8 cellular contexts compared by ENCODE assay signal in genomic region chr19:3035542-3036118, GRCh38. TPM values are rescaled to one million over a fixed set of nuclear protein-coding genes. Genes with fewer than 3 reads are reported as not detected.
DNase-seq lines count a peak whose midpoint lies in the region; ATAC-seq and TF ChIP-seq lines count a peak whose summit lies in the region.

No MANE protein-coding gene starts in this region.

- POLR2A ChIA-PET in PC-9 (lab: Charles Lee; ENCODE audit: unreplicated experiment), result interaction anchor here (0.5 to 1.2 kb wide), 7 partner anchors 16 to 339 kb away, joined by 3 to 12 read pairs (median 4); partner anchors contain the start of genes TLE6 and ZNF77

- H3K4me3 Mint-ChIP-seq in activated T-cell treated with anti-CD3 and anti-CD28 coated beads, Interleukin-2, amount 50 U/mL, for 4 hours, result peak overlapping the region; percentile 86

- WGBS in esophagus, 2 donors, result 0 to 1% methylated on average over 29 of the region's 29 CpGs

- CTCF ChIA-PET in PC-9 (lab: Charles Lee), result interaction anchor here (0.5 to 0.7 kb wide), 5 partner anchors 19 to 742 kb away, joined by 3 to 7 read pairs (median 5); partner anchors contain the start of gene TIMM13

- H3K9ac ChIP-seq in mucosa of rectum (ENCODE audit: low read depth in 1 of 2, low read length in 2 of 2), result peak overlapping the region; percentile 86 to 91

- H3K27me3 Mint-ChIP-seq in activated T-cell treated with anti-CD3 and anti-CD28 coated beads, Interleukin-2, amount 50 U/mL, for 4 hours (ENCODE audit: low read depth), result no peaks in the 10 kb centered on the region

- BruUV-seq in PC-9 (replicated peaks; lab: Mats Ljungman, UMichigan), result no TSS peak

- H3K36me3 ChIP-seq in PC-9 (ENCODE audit: low read depth) (no peaks in the 10 kb centered on the region), esophagus (ENCODE audit: control insufficient read depth in 2 of 2, insufficient read depth in 2 of 2, low read length in 1 of 2) (no peaks in the 10 kb centered on the region), mucosa of rectum (ENCODE audit: control insufficient read depth in 2 of 2, insufficient read depth in 2 of 2, low read length in 2 of 2) (no peaks in the 10 kb centered on the region)

- H3K4me2 ChIP-seq in PC-9, result peak overlapping the region; percentile 86

- intact Hi-C loops in PC-9 (cut with micrococcal nuclease; ENCODE audit: unreplicated experiment), result loop anchor here (5.0 kb wide), 2 partner anchors 58 to 83 kb away; partner anchors contain the start of gene TLE6

- H3K4me3 ChIP-seq in PC-9 (peak overlapping the region; percentile 72), esophagus (ENCODE audit: low read depth in 1 of 2, low read length in 2 of 2) (peak overlapping the region; percentile 47 to 49), mucosa of rectum (ENCODE audit: low read length in 2 of 2) (peak overlapping the region; percentile 75 to 87)

- H3K9me3 ChIP-seq in PC-9 (ENCODE audit: insufficient read depth, low read depth) (no peaks in the 10 kb centered on the region), esophagus (ENCODE audit: control insufficient read depth in 2 of 2, insufficient read depth in 1 of 2, low read depth in 1 of 2, low read length in 1 of 2) (no peaks in the 10 kb centered on the region), mucosa of rectum (ENCODE audit: control insufficient read depth in 2 of 2, low read length in 2 of 2) (no peaks in the 10 kb centered on the region)

- H3K27ac ChIP-seq in PC-9 (peak overlapping the region; percentile 52; the same call in 1 of the 2 replicates), esophagus (ENCODE audit: low read depth in 2 of 2, low read length in 1 of 2) (peak overlapping the region; percentile 94 to 99), mucosa of rectum (ENCODE audit: low read depth in 2 of 2, low read length in 2 of 2) (peak overlapping the region; percentile 89 to 95)

- H2AFZ ChIP-seq in PC-9, result peak overlapping the region; percentile 81

- no peaks in the 10 kb centered on the region for H3K9me3 Mint-ChIP-seq in activated T-cell treated with anti-CD3 and anti-CD28 coated beads, Interleukin-2, amount 50 U/mL, for 4 hours

- H3K27me3 ChIP-seq in PC-9 (ENCODE audit: insufficient read depth, low read depth) (no peaks in the 10 kb centered on the region), esophagus (ENCODE audit: control insufficient read depth in 1 of 2, insufficient read depth in 2 of 2, low read length in 2 of 2) (no peaks in the 10 kb centered on the region), mucosa of rectum (ENCODE audit: control insufficient read depth in 2 of 2, insufficient read depth in 2 of 2, low read length in 2 of 2) (no peaks in the 10 kb centered on the region)

- DNase-seq in DMS153 (lab: John Stamatoyannopoulos, UW), result peak; percentile 99
- DNase-seq in KBM-7, result peak; percentile 98
- DNase-seq in PC-9, result peak; percentile 89 to 95
- DNase-seq in activated T-cell treated with anti-CD3 and anti-CD28 coated beads, Interleukin-2, amount 50 U/mL, for 4 hours, result peak; percentile 92
- peak; percentile 87 to 91 for DNase-seq in stimulated activated CD8-positive, alpha-beta memory T cell treated with anti-CD3 and anti-CD28 coated beads, Interleukin-4, amount 100 ng/mL, for 4 hours (ENCODE audit: low read depth in 2 of 2, low spot score in 1 of 2)

- H3K9me2 ChIP-seq in PC-9 (ENCODE audit: insufficient read depth), result no peaks in the 10 kb centered on the region

- H3K4me1 Mint-ChIP-seq in activated T-cell treated with anti-CD3 and anti-CD28 coated beads, Interleukin-2, amount 50 U/mL, for 4 hours (ENCODE audit: low read depth), result peaks cover 23% of the 10 kb centered on the region

- peak; percentile 74 for ATAC-seq in GM21717 (IDR thresholded peaks at IDR 0.05; ENCODE audit: unreplicated experiment)
- ATAC-seq in activated T-cell treated with anti-CD3 and anti-CD28 coated beads, Interleukin-2, amount 50 U/mL, for 4 hours, result peak; percentile 91 to 93

- H3F3A ChIP-seq in PC-9 (ENCODE audit: insufficient read depth, low read depth), result peaks cover 15% of the 10 kb centered on the region

- H3K36me3 Mint-ChIP-seq in activated T-cell treated with anti-CD3 and anti-CD28 coated beads, Interleukin-2, amount 50 U/mL, for 4 hours (ENCODE audit: insufficient read depth), result no peaks in the 10 kb centered on the region

- H3K79me2 ChIP-seq in PC-9 (ENCODE audit: low read depth), result no peaks in the 10 kb centered on the region

- in situ Hi-C loops in KBM-7 (cut with MboI; ENCODE audit: low pct_unique_long_range_greater_than_20kb, low sequenced_read_pairs), result no loop called here

- TF ChIP-seq CTCF in PC-9 (conservative IDR thresholded peaks at IDR 0.05), result no peak

- H3K4me1 ChIP-seq in PC-9 (replicated peaks; ENCODE audit: insufficient read depth), result peaks cover 8% of the 10 kb centered on the region; the same call in 1 of the 2 replicates
- H3K4me1 ChIP-seq in esophagus (ENCODE audit: control insufficient read depth in 2 of 2, insufficient read depth in 2 of 2, low read length in 1 of 2), result peaks cover 0 to 4% of the 10 kb centered on the region in 2 donors
- peaks cover 14 to 23% of the 10 kb centered on the region in 2 donors for H3K4me1 ChIP-seq in mucosa of rectum (ENCODE audit: control insufficient read depth in 2 of 2, insufficient read depth in 2 of 2, low read length in 2 of 2)

- no peaks in the 10 kb centered on the region for H4K20me1 ChIP-seq in PC-9 (ENCODE audit: insufficient read depth)

RNA-seq across cellular contexts. Expression of gene TLE2, which starts 6.5 kb away (rescaled TPM):
- 13.7 and 21.8 TPM in 2 replicates for total RNA-seq in PC-9 (2021)
- total RNA-seq in activated T-cell treated with anti-CD3 and anti-CD28 coated beads, Interleukin-2, amount 50 U/mL, for 4 hours, result 1 to 10 TPM; 4.8 to 5.9 (median 5.7) TPM
- polyA plus RNA-seq in esophagus, result 10 to 100 TPM; 10.1 to 16.0 TPM

RNA-seq across cellular contexts. Expression of gene TLE5, which starts 26.7 kb away (rescaled TPM):
- 210 and 217 TPM in 2 replicates for total RNA-seq in PC-9 (2021)
- 100 to 1,000 TPM; 232 to 275 (median 258) TPM for total RNA-seq in activated T-cell treated with anti-CD3 and anti-CD28 coated beads, Interleukin-2, amount 50 U/mL, for 4 hours
- polyA plus RNA-seq in esophagus, result 100 to 1,000 TPM; 356 to 578 TPM

RNA-seq across cellular contexts. Expression of gene TLE6, which starts 58.3 kb away (rescaled TPM):
- total RNA-seq in PC-9 (2021), result 0.90 and 1.1 TPM in 2 replicates
- under 1 TPM in 2 of 3 donors, not detected in 1; 0.16 to 0.90 TPM for total RNA-seq in activated T-cell treated with anti-CD3 and anti-CD28 coated beads, Interleukin-2, amount 50 U/mL, for 4 hours
- polyA plus RNA-seq in esophagus, result 1 to 10 TPM; 1.1 to 2.6 TPM

RNA-seq across cellular contexts. Expression of gene GNA11, which starts 58.5 kb away (rescaled TPM):
- 36.9 and 38.8 TPM in 2 replicates for total RNA-seq in PC-9 (2021)
- total RNA-seq in activated T-cell treated with anti-CD3 and anti-CD28 coated beads, Interleukin-2, amount 50 U/mL, for 4 hours, result 10 to 100 TPM in 2 of 3 donors, 1 to 10 TPM in 1; 8.0 to 13.5 (median 11.0) TPM
- polyA plus RNA-seq in esophagus, result 10 to 100 TPM; 18.5 to 20.0 TPM

Comparison
In these comparisons a context has a peak if more than half of its experiments do, and no peak if none do; other contexts are left out.
1. Peak in every context shown above with its lines: DNase-seq, ATAC-seq, H3K4me3 ChIP-seq and H3K27ac ChIP-seq.